Comparison of ENCODE assay signal across 13 cellular contexts in the genomic region with DNA sequence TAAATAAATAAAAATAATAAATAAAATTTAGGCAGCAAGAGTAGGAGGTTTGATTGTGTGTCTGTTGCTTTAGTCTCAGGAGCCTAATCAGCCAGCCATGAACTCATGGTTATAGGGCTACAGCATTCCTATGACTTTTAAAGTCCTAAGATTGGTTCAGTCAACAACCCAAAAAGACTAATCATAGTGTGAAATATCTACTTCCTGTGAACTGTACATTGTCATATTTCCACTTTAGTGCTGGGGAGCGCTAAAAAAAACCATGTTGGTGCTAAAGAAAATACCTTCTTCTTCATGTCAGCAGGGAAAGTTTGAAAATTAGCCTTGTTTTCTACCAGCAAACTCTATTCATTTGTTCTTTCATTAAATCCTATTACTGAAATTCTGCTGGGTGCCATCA.
"Had no signal": no experiment of that assay in that cellular context is flagged by ENCODE, and none has a peak within 500 bp of the region (broad histone marks: within the 10 kb centered on the region; RNA-seq: fewer than 3 reads in every experiment).

No MANE protein-coding gene starts in this region.

- H3K27ac ChIP-seq: colonic mucosa, foreskin keratinocyte, neutrophil, right atrium auricular region had no signal

- DNase-seq: colonic mucosa, foreskin keratinocyte, left cardiac atrium, midbrain, naive B cell, posterior cingulate gyrus, SHP77, trophoblast cell had no signal

- H3K27ac Mint-ChIP-seq: naive B cell; stimulated activated memory B cell treated with anti-CD40 and anti-IgM and Interleukin-4, amounts not matched to agents 10 μg/mL and 1 μg/mL and 100 μg/mL, for 72 hours had no signal

- H3K36me3 ChIP-seq: colonic mucosa, neutrophil, right atrium auricular region had no signal

- H3K9me3 ChIP-seq: colonic mucosa, neutrophil, right atrium auricular region had no signal

- H3K27me3 ChIP-seq: colonic mucosa, foreskin keratinocyte, right atrium auricular region had no signal

- H3K4me1 ChIP-seq: colonic mucosa, foreskin keratinocyte, right atrium auricular region had no signal

- H3K36me3 Mint-ChIP-seq: naive B cell; stimulated activated memory B cell treated with anti-CD40 and anti-IgM and Interleukin-4, amounts not matched to agents 10 μg/mL and 1 μg/mL and 100 μg/mL, for 72 hours had no signal

- H3K4me3 Mint-ChIP-seq: naive B cell; stimulated activated memory B cell treated with anti-CD40 and anti-IgM and Interleukin-4, amounts not matched to agents 10 μg/mL and 1 μg/mL and 100 μg/mL, for 72 hours had no signal

- H3K4me1 Mint-ChIP-seq: naive B cell; stimulated activated memory B cell treated with anti-CD40 and anti-IgM and Interleukin-4, amounts not matched to agents 10 μg/mL and 1 μg/mL and 100 μg/mL, for 72 hours had no signal

- H3K4me3 ChIP-seq: colonic mucosa, lung, right atrium auricular region, smooth muscle cell had no signal
